16 cellular contexts compared by ENCODE assay signal in the genomic region with DNA sequence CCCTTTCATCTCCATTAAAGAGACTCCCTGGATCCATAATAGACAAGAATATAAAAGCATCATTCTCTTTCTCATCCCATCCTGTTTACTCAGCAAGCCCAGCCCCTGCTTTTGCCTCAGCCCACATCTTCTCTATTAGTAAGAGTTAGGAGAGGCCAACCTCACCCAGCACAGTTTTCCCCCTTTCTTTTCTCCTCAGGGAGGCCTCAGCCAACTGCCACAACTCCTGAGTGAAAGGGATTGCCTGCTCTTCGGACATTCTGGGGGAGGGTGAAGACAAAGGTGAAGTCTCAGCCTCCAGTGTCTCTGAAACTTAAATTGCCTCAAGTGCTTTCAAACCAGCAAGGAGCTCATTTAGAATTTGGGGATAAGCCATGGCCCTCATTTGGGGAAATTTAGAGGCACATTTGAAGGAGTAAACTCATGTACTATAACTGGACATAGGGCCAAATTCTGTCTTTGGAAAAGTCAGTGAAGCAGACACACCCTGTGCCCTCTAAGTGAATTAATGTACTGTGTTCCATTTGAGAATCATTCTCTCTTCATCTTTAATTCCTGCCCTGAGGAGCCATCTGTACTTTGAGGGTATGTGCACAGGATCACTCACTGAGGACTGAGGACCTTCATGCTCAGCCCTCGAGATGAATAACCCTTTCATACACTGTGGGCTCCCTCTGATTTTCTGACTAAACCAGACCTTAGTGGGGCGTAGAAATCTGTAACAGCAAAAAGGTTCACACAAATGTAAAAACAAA.
A peak's percentile ranks its signal among the peaks of the same experiment; 100 is the strongest.
DNase-seq lines count a peak whose midpoint lies in the region; ATAC-seq and TF ChIP-seq lines count a peak whose summit lies in the region.
"Had no signal": no experiment of that assay in that cellular context is flagged by ENCODE, and none has a peak within 500 bp of the region (broad histone marks: within the 10 kb centered on the region; RNA-seq: fewer than 3 reads in every experiment).

No MANE protein-coding gene starts in this region.

- DNase-seq in NCI-H2081 (lab: John Stamatoyannopoulos, UW), result peak; percentile 91 to 97
- DNase-seq in neural progenitor cell (ENCODE audit: low spot score), result peak; percentile 54
- no peak for DNase-seq in SIG-M5 (lab: John Stamatoyannopoulos, UW)
- DNase-seq: CD8-positive, alpha-beta T cell; NCI-H1048; NCI-H1694; NCI-H2171; NCI-H510A; PC-9; SW 1271 had no signal

- no peaks in the 10 kb centered on the region for H3K27me3 ChIP-seq in HUES48 (ENCODE audit: control insufficient read depth, insufficient read depth, low read length)
- H3K27me3 ChIP-seq in ectodermal cell (ENCODE audit: control insufficient read depth, insufficient read depth, low read length, poor library complexity, severe bottlenecking), result no peaks in the 10 kb centered on the region
- no peaks in the 10 kb centered on the region for H3K27me3 ChIP-seq in neural progenitor cell

- H3K79me2 ChIP-seq in neural progenitor cell (ENCODE audit: low read depth), result no peaks in the 10 kb centered on the region

- no peak overlapping the region for H3K4me3 Mint-ChIP-seq in neural progenitor cell
- H3K4me3 Mint-ChIP-seq: CD8-positive, alpha-beta T cell had no signal

- peaks cover 35% of the 10 kb centered on the region for H3F3A ChIP-seq in neural progenitor cell (ENCODE audit: low read depth)

- peaks cover 28% of the 10 kb centered on the region for H3K4me1 Mint-ChIP-seq in neural progenitor cell

- H3K27ac Mint-ChIP-seq in neural progenitor cell, result peak overlapping the region; percentile 31
- H3K27ac Mint-ChIP-seq: CD8-positive, alpha-beta T cell had no signal

- no peaks in the 10 kb centered on the region for H3K9me3 Mint-ChIP-seq in neural progenitor cell
- H3K9me3 Mint-ChIP-seq: CD8-positive, alpha-beta T cell had no signal

- H2AFZ ChIP-seq in neural progenitor cell (replicated peaks), result peak overlapping the region; percentile 87
- H2AFZ ChIP-seq: PC-9 had no signal

- H3K9me3 ChIP-seq in HUES48 (ENCODE audit: control insufficient read depth, insufficient read depth, low read length) (no peaks in the 10 kb centered on the region), ectodermal cell (ENCODE audit: control insufficient read depth, low read length) (no peaks in the 10 kb centered on the region), neural progenitor cell (ENCODE audit: low read depth) (no peaks in the 10 kb centered on the region)

- no peak for TF ChIP-seq CTCF in neural progenitor cell (IDR thresholded peaks at IDR 0.05)

- H3K4me3 ChIP-seq in HUES48 (ENCODE audit: low read depth, low read length) (no peak overlapping the region), ectodermal cell (ENCODE audit: insufficient read depth, low read depth, low read length) (no peak overlapping the region), neural progenitor cell (no peak overlapping the region)
- H3K4me3 ChIP-seq: K562, PC-9 had no signal

- H3K36me3 Mint-ChIP-seq in neural progenitor cell, result no peaks in the 10 kb centered on the region
- H3K36me3 Mint-ChIP-seq: CD8-positive, alpha-beta T cell had no signal

- H4K20me1 ChIP-seq in neural progenitor cell (ENCODE audit: low read depth), result no peaks in the 10 kb centered on the region

- WGBS in ectodermal cell, 2 experiments, result 36 to 62% methylated on average over 2 to 3 of the region's 3 CpGs

- H3K36me3 ChIP-seq in HUES48 (ENCODE audit: control insufficient read depth, insufficient read depth, low read length) (no peaks in the 10 kb centered on the region), ectodermal cell (ENCODE audit: control insufficient read depth, insufficient read depth, low read length) (no peaks in the 10 kb centered on the region), neural progenitor cell (no peaks in the 10 kb centered on the region)

- peak overlapping the region; percentile 56 for H3K4me2 ChIP-seq in neural progenitor cell
- H3K4me2 ChIP-seq: PC-9 had no signal

- peak overlapping the region; percentile 16 for H3K27ac ChIP-seq in HUES48 (ENCODE audit: low read depth, low read length)
- peak overlapping the region; percentile 39 for H3K27ac ChIP-seq in ectodermal cell (ENCODE audit: insufficient read depth, low read depth, low read length, poor library complexity, severe bottlenecking)
- H3K27ac ChIP-seq in neural progenitor cell, result peak overlapping the region; percentile 90
- H3K27ac ChIP-seq: PC-9 had no signal

- H3K4me1 ChIP-seq in HUES48 (ENCODE audit: control insufficient read depth, insufficient read depth, low read length), result peaks cover 26% of the 10 kb centered on the region
- peaks cover 13% of the 10 kb centered on the region for H3K4me1 ChIP-seq in ectodermal cell (ENCODE audit: control insufficient read depth, insufficient read depth, low read length)
- peaks cover 31% of the 10 kb centered on the region for H3K4me1 ChIP-seq in neural progenitor cell

- peaks cover 3% of the 10 kb centered on the region for H3K27me3 Mint-ChIP-seq in neural progenitor cell (ENCODE audit: insufficient read depth, low read depth)

- ATAC-seq in HG03045 (IDR thresholded peaks at IDR 0.05; ENCODE audit: unreplicated experiment) (no peak), GM21737 (IDR thresholded peaks at IDR 0.05; ENCODE audit: unreplicated experiment) (no peak)
- ATAC-seq: CD8-positive, alpha-beta T cell; K562; Right ventricle myocardium inferior had no signal

- H3K9ac ChIP-seq in HUES48 (ENCODE audit: low read depth, low read length), result no peak overlapping the region
- H3K9ac ChIP-seq in neural progenitor cell, result no peak overlapping the region

Comparison
In these comparisons a context has a peak if more than half of its experiments do, and no peak if none do; other contexts are left out.
1. H3K27ac ChIP-seq: peak in every context shown above with its lines; median percentile 90 in neural progenitor cell; 39 in ectodermal cell; 16 in HUES48.